Comparison of ENCODE assay signal across 1 cellular context in genomic region chr6:43509984-43510826, GRCh38.
TF ChIP-seq lines count a peak whose summit lies in the region.

LRRC73 (minus strand) TSS chr6:43510346; CDS start chr6:43509785, 561 bp downstream.

TF ChIP-seq in K562, 482 proteins besides CTCF, POLR2A, EP300 and RAD21 (continued from another document and continues in another):
- TF ChIP-seq, protein P1, sequence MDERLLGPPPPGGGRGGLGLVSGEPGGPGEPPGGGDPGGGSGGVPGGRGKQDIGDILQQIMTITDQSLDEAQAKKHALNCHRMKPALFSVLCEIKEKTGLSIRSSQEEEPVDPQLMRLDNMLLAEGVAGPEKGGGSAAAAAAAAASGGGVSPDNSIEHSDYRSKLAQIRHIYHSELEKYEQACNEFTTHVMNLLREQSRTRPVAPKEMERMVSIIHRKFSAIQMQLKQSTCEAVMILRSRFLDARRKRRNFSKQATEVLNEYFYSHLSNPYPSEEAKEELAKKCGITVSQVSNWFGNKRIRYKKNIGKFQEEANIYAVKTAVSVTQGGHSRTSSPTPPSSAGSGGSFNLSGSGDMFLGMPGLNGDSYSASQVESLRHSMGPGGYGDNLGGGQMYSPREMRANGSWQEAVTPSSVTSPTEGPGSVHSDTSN (CRISPR knock-in tag; IDR thresholded peaks at IDR 0.05; ENCODE audit: low read depth), result no peak
- TF ChIP-seq, protein P1 (tag; conservative IDR thresholded peaks at IDR 0.05; ENCODE audit: low read depth), result no peak
- TF ChIP-seq NR2C1 (IDR thresholded peaks at IDR 0.05) (no peak), NR2C1 (tag; IDR thresholded peaks at IDR 0.05) (no peak), HSF4 (CRISPR knock-in tag; IDR thresholded peaks at IDR 0.05; ENCODE audit: borderline replicate concordance) (no peak), NRF1 (conservative IDR thresholded peaks at IDR 0.05 in 1 of 2, IDR thresholded peaks at IDR 0.05 in 1 of 2) (peak in 1 of 2 experiments; percentile 32; a peak in 2 of 4 replicates), SETDB1 (IDR thresholded peaks at IDR 0.05; ENCODE audit: low read length) (no peak), TCFL5 (CRISPR knock-in tag; conservative IDR thresholded peaks at IDR 0.05) (no peak), HDAC2 (IDR thresholded peaks at IDR 0.05) (no peak), NR4A1 (CRISPR knock-in tag; IDR thresholded peaks at IDR 0.05) (no peak), NR4A1 (tag; IDR thresholded peaks at IDR 0.05) (no peak), SIN3B (IDR thresholded peaks at IDR 0.05; ENCODE audit: low read depth) (peak; percentile 64), YY1 (IDR thresholded peaks at IDR 0.05; ENCODE audit: borderline replicate concordance in 1 of 3, control insufficient read depth in 1 of 3, extremely low read depth in 1 of 3, insufficient read depth in 3 of 3, insufficient read length in 1 of 3, insufficient replicate concordance in 2 of 3, low read depth in 1 of 3, low read length in 2 of 3) (peak in 1 of 3 experiments; percentile 69), KHSRP (IDR thresholded peaks at IDR 0.05) (no peak), IFI16 (CRISPR knock-in tag; IDR thresholded peaks at IDR 0.05) (no peak), WHSC1 (IDR thresholded peaks at IDR 0.05; ENCODE audit: low read length) (no peak), SIRT6 (IDR thresholded peaks at IDR 0.05; ENCODE audit: low read depth, low read length) (no peak), ZNF165 (CRISPR knock-in tag; IDR thresholded peaks at IDR 0.05; ENCODE audit: borderline replicate concordance) (no peak), SMARCA5 (IDR thresholded peaks at IDR 0.05) (no peak), GATAD2A (IDR thresholded peaks at IDR 0.05) (no peak), ZNF764 (CRISPR knock-in tag; IDR thresholded peaks at IDR 0.05; ENCODE audit: low read depth) (no peak), SIN3A (IDR thresholded peaks at IDR 0.05; ENCODE audit: borderline replicate concordance in 2 of 2, control insufficient read depth in 1 of 2, low read depth in 2 of 2, low read length in 2 of 2) (peak; percentile 46 to 86; a peak in 1 of 4 replicates), ZNF695 (CRISPR knock-in tag; IDR thresholded peaks at IDR 0.05) (no peak; the same call in 1 of the 2 replicates)
- TF ChIP-seq, protein P2, sequence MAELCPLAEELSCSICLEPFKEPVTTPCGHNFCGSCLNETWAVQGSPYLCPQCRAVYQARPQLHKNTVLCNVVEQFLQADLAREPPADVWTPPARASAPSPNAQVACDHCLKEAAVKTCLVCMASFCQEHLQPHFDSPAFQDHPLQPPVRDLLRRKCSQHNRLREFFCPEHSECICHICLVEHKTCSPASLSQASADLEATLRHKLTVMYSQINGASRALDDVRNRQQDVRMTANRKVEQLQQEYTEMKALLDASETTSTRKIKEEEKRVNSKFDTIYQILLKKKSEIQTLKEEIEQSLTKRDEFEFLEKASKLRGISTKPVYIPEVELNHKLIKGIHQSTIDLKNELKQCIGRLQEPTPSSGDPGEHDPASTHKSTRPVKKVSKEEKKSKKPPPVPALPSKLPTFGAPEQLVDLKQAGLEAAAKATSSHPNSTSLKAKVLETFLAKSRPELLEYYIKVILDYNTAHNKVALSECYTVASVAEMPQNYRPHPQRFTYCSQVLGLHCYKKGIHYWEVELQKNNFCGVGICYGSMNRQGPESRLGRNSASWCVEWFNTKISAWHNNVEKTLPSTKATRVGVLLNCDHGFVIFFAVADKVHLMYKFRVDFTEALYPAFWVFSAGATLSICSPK (IDR thresholded peaks at IDR 0.05; ENCODE audit: borderline replicate concordance), result no peak
- TF ChIP-seq, protein P3, sequence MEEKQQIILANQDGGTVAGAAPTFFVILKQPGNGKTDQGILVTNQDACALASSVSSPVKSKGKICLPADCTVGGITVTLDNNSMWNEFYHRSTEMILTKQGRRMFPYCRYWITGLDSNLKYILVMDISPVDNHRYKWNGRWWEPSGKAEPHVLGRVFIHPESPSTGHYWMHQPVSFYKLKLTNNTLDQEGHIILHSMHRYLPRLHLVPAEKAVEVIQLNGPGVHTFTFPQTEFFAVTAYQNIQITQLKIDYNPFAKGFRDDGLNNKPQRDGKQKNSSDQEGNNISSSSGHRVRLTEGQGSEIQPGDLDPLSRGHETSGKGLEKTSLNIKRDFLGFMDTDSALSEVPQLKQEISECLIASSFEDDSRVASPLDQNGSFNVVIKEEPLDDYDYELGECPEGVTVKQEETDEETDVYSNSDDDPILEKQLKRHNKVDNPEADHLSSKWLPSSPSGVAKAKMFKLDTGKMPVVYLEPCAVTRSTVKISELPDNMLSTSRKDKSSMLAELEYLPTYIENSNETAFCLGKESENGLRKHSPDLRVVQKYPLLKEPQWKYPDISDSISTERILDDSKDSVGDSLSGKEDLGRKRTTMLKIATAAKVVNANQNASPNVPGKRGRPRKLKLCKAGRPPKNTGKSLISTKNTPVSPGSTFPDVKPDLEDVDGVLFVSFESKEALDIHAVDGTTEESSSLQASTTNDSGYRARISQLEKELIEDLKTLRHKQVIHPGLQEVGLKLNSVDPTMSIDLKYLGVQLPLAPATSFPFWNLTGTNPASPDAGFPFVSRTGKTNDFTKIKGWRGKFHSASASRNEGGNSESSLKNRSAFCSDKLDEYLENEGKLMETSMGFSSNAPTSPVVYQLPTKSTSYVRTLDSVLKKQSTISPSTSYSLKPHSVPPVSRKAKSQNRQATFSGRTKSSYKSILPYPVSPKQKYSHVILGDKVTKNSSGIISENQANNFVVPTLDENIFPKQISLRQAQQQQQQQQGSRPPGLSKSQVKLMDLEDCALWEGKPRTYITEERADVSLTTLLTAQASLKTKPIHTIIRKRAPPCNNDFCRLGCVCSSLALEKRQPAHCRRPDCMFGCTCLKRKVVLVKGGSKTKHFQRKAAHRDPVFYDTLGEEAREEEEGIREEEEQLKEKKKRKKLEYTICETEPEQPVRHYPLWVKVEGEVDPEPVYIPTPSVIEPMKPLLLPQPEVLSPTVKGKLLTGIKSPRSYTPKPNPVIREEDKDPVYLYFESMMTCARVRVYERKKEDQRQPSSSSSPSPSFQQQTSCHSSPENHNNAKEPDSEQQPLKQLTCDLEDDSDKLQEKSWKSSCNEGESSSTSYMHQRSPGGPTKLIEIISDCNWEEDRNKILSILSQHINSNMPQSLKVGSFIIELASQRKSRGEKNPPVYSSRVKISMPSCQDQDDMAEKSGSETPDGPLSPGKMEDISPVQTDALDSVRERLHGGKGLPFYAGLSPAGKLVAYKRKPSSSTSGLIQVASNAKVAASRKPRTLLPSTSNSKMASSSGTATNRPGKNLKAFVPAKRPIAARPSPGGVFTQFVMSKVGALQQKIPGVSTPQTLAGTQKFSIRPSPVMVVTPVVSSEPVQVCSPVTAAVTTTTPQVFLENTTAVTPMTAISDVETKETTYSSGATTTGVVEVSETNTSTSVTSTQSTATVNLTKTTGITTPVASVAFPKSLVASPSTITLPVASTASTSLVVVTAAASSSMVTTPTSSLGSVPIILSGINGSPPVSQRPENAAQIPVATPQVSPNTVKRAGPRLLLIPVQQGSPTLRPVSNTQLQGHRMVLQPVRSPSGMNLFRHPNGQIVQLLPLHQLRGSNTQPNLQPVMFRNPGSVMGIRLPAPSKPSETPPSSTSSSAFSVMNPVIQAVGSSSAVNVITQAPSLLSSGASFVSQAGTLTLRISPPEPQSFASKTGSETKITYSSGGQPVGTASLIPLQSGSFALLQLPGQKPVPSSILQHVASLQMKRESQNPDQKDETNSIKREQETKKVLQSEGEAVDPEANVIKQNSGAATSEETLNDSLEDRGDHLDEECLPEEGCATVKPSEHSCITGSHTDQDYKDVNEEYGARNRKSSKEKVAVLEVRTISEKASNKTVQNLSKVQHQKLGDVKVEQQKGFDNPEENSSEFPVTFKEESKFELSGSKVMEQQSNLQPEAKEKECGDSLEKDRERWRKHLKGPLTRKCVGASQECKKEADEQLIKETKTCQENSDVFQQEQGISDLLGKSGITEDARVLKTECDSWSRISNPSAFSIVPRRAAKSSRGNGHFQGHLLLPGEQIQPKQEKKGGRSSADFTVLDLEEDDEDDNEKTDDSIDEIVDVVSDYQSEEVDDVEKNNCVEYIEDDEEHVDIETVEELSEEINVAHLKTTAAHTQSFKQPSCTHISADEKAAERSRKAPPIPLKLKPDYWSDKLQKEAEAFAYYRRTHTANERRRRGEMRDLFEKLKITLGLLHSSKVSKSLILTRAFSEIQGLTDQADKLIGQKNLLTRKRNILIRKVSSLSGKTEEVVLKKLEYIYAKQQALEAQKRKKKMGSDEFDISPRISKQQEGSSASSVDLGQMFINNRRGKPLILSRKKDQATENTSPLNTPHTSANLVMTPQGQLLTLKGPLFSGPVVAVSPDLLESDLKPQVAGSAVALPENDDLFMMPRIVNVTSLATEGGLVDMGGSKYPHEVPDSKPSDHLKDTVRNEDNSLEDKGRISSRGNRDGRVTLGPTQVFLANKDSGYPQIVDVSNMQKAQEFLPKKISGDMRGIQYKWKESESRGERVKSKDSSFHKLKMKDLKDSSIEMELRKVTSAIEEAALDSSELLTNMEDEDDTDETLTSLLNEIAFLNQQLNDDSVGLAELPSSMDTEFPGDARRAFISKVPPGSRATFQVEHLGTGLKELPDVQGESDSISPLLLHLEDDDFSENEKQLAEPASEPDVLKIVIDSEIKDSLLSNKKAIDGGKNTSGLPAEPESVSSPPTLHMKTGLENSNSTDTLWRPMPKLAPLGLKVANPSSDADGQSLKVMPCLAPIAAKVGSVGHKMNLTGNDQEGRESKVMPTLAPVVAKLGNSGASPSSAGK (IDR thresholded peaks at IDR 0.05), result no peak
- TF ChIP-seq, protein P4, sequence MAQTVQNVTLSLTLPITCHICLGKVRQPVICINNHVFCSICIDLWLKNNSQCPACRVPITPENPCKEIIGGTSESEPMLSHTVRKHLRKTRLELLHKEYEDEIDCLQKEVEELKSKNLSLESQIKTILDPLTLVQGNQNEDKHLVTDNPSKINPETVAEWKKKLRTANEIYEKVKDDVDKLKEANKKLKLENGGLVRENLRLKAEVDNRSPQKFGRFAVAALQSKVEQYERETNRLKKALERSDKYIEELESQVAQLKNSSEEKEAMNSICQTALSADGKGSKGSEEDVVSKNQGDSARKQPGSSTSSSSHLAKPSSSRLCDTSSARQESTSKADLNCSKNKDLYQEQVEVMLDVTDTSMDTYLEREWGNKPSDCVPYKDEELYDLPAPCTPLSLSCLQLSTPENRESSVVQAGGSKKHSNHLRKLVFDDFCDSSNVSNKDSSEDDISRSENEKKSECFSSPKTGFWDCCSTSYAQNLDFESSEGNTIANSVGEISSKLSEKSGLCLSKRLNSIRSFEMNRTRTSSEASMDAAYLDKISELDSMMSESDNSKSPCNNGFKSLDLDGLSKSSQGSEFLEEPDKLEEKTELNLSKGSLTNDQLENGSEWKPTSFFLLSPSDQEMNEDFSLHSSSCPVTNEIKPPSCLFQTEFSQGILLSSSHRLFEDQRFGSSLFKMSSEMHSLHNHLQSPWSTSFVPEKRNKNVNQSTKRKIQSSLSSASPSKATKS (CRISPR knock-in tag; IDR thresholded peaks at IDR 0.05), result no peak
- TF ChIP-seq, protein P5, sequence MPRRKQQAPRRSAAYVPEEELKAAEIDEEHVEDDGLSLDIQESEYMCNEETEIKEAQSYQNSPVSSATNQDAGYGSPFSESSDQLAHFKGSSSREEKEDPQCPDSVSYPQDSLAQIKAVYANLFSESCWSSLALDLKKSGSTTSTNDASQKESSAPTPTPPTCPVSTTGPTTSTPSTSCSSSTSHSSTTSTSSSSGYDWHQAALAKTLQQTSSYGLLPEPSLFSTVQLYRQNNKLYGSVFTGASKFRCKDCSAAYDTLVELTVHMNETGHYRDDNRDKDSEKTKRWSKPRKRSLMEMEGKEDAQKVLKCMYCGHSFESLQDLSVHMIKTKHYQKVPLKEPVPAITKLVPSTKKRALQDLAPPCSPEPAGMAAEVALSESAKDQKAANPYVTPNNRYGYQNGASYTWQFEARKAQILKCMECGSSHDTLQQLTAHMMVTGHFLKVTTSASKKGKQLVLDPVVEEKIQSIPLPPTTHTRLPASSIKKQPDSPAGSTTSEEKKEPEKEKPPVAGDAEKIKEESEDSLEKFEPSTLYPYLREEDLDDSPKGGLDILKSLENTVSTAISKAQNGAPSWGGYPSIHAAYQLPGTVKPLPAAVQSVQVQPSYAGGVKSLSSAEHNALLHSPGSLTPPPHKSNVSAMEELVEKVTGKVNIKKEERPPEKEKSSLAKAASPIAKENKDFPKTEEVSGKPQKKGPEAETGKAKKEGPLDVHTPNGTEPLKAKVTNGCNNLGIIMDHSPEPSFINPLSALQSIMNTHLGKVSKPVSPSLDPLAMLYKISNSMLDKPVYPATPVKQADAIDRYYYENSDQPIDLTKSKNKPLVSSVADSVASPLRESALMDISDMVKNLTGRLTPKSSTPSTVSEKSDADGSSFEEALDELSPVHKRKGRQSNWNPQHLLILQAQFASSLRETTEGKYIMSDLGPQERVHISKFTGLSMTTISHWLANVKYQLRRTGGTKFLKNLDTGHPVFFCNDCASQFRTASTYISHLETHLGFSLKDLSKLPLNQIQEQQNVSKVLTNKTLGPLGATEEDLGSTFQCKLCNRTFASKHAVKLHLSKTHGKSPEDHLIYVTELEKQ (CRISPR knock-in tag; IDR thresholded peaks at IDR 0.05), result no peak
- TF ChIP-seq, protein P6, sequence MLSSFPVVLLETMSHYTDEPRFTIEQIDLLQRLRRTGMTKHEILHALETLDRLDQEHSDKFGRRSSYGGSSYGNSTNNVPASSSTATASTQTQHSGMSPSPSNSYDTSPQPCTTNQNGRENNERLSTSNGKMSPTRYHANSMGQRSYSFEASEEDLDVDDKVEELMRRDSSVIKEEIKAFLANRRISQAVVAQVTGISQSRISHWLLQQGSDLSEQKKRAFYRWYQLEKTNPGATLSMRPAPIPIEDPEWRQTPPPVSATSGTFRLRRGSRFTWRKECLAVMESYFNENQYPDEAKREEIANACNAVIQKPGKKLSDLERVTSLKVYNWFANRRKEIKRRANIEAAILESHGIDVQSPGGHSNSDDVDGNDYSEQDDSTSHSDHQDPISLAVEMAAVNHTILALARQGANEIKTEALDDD (IDR thresholded peaks at IDR 0.05), result no peak
